ENCODE assay signal across 26 cellular contexts in genomic region chr1:29695809-29696208, GRCh38.
"Had no signal": no experiment of that assay in that cellular context is flagged by ENCODE, and none has a peak within 500 bp of the region (broad histone marks: within the 10 kb centered on the region; RNA-seq: fewer than 3 reads in every experiment).

No MANE protein-coding gene starts in this region.

- H3K9me3 ChIP-seq: breast epithelium, esophagus squamous epithelium, mucosa of descending colon, neutrophil, testis, transverse colon had no signal

- H3K36me3 ChIP-seq: breast epithelium, esophagus squamous epithelium, left lung, neutrophil, transverse colon had no signal

- H3K27ac Mint-ChIP-seq: activated naive CD4-positive, alpha-beta T cell treated with anti-CD3 and anti-CD28 coated beads, Interleukin-2, amount 10 ng/mL, durations not matched to agents 7 days and 5 days; natural killer cell treated with Interleukin-12 subunit alpha and Interleukin-12 subunit beta and Interleukin-15 and Interleukin-18, amount 100 ng/mL, for 72 hours; T-helper 2 cell treated with Interferon-gamma antibody and Interleukin-4, amounts not matched to agents 5 μg/mL and 100 μg/mL, for 36 hours had no signal

- H3K4me3 Mint-ChIP-seq: activated naive CD4-positive, alpha-beta T cell treated with anti-CD3 and anti-CD28 coated beads, Interleukin-2, amount 10 ng/mL, durations not matched to agents 7 days and 5 days; natural killer cell treated with Interleukin-12 subunit alpha and Interleukin-12 subunit beta and Interleukin-15 and Interleukin-18, amount 100 ng/mL, for 72 hours; T-helper 2 cell treated with Interferon-gamma antibody and Interleukin-4, amounts not matched to agents 5 μg/mL and 100 μg/mL, for 36 hours had no signal

- H3K4me1 ChIP-seq: breast epithelium, esophagus squamous epithelium, left lung, testis, transverse colon had no signal

- H3K36me3 Mint-ChIP-seq: activated naive CD4-positive, alpha-beta T cell treated with anti-CD3 and anti-CD28 coated beads, Interleukin-2, amount 10 ng/mL, durations not matched to agents 7 days and 5 days; natural killer cell treated with Interleukin-12 subunit alpha and Interleukin-12 subunit beta and Interleukin-15 and Interleukin-18, amount 100 ng/mL, for 72 hours had no signal

- H3K4me3 ChIP-seq: breast epithelium, esophagus squamous epithelium, left lung, lung, mucosa of descending colon, skin epidermis, testis, transverse colon had no signal

- DNase-seq: activated CD4-positive, alpha-beta T cell treated with anti-CD3 and anti-CD28 coated beads for 48 hours; activated CD4-positive, alpha-beta T cell treated with anti-CD3 and anti-CD28 coated beads, Interleukin-2, amount 50 U/mL, for 48 hours; activated CD8-positive, alpha-beta memory T cell treated with anti-CD3 and anti-CD28 coated beads for 24 hours; activated gamma-delta T cell; activated naive CD4-positive, alpha-beta T cell treated with anti-CD3 and anti-CD28 coated beads, Interleukin-2, amount 10 ng/mL, durations not matched to agents 7 days and 5 days; amniotic stem cell; dermis blood vessel endothelial cell; effector CD4-positive, alpha-beta T cell; esophagus squamous epithelium; foreskin melanocyte; left lung; mesendoderm; mucosa of descending colon; stimulated activated CD4-positive, alpha-beta T cell treated with anti-CD3 and anti-CD28 coated beads, Interleukin-12 subunit alpha, Interleukin-12 subunit beta, amount 100 ng/mL, for 4 hours; stimulated activated CD4-positive, alpha-beta T cell treated with anti-CD3 and anti-CD28 coated beads, Interleukin-4, amount 100 ng/mL, for 1 hour; stimulated activated naive CD8-positive, alpha-beta T cell treated with anti-CD3 and anti-CD28 coated beads, Interleukin-15, Interleukin-2, amounts not matched to agents 100 U/mL and 50 U/mL, for 24 hours; testis; transverse colon had no signal

- H3K27me3 ChIP-seq: neutrophil, testis had no signal

- H3K4me1 Mint-ChIP-seq: activated naive CD4-positive, alpha-beta T cell treated with anti-CD3 and anti-CD28 coated beads, Interleukin-2, amount 10 ng/mL, durations not matched to agents 7 days and 5 days had no signal

- H3K9me3 Mint-ChIP-seq: activated naive CD4-positive, alpha-beta T cell treated with anti-CD3 and anti-CD28 coated beads, Interleukin-2, amount 10 ng/mL, durations not matched to agents 7 days and 5 days; natural killer cell treated with Interleukin-12 subunit alpha and Interleukin-12 subunit beta and Interleukin-15 and Interleukin-18, amount 100 ng/mL, for 72 hours; T-helper 2 cell treated with Interferon-gamma antibody and Interleukin-4, amounts not matched to agents 5 μg/mL and 100 μg/mL, for 36 hours had no signal

- H3K27ac ChIP-seq: breast epithelium, epithelial cell of prostate, esophagus squamous epithelium, left lung, neutrophil, skin epidermis, testis, transverse colon, VCaP had no signal
